In the genomic region with DNA sequence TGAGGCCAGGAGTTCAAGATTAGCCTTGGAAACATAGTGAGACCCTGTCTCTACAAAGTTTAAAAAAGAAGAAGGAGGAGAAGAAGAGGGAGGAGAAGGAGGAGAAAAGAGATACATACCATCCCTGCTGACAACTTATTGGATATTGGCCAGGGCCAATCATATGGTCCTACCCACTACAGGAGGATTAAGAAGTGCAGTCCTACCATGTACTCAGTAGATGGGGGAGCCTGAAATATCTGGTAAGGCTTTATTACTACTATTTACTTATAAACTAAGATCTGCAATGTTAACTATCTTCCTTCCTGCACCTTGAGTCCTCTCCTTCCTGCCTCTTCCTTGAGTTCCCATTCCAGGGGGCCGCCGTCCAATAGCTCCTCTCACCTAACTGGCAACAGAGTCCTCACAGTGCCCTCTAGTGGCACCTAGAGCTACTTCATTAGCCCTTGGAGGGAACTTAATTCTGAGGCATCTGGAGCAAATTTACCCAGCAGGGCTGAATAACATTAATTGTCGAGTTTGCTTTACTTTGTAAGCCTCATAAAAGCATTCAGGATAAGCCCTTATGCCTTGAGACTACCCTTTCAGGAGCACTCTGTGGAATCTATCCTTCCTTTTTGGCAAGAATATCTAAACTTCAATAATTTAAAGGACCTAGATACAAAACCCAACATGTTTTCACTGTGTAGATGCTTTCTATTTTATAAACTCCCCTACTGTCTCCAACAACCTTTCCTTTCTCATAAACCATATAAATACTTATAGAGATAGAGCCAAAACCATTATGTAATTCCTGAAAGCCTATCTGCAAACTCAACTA, we compare ENCODE assay signal across 8 cellular contexts. TPM values are rescaled to one million over a fixed set of nuclear protein-coding genes. Genes with fewer than 3 reads are reported as not detected.
A peak's percentile ranks its signal among the peaks of the same experiment; 100 is the strongest.
DNase-seq lines count a peak whose midpoint lies in the region.

No MANE protein-coding gene starts in this region.

- DNase-seq in DMS79 treated with DMSO at 0.1 percent for 48 hours (lab: John Stamatoyannopoulos, UW): peak; percentile 6
- no peak for DNase-seq in DMS79 (lab: John Stamatoyannopoulos, UW)
- DNase-seq in Kasumi-1 (lab: John Stamatoyannopoulos, UW): peak; percentile 25 to 38
- DNase-seq in RPMI8226: peak; percentile 75
- DNase-seq in activated naive CD4-positive, alpha-beta T cell treated with Interleukin-2 at 50 U/mL for 16 hours: peak; percentile 58
- DNase-seq in globus pallidus (ENCODE audit: low spot score): peak; percentile 67
- DNase-seq in pons (ENCODE audit: low spot score): peak; percentile 82
- no peak for DNase-seq in occipital lobe (lab: John Stamatoyannopoulos, UW)

RNA-seq across cellular contexts. Expression of a gene that starts 39.1 kb away (rescaled TPM):
- 69.4 TPM for total RNA-seq in occipital lobe

Comparison
In these comparisons a context has a peak if more than half of its experiments do, and no peak if none do; other contexts are left out.
1. DNase-seq: peak in DMS79 treated with DMSO at 0.1 percent for 48 hours (single experiment), Kasumi-1 (2 of 2), RPMI8226 (single experiment), activated naive CD4-positive, alpha-beta T cell treated with Interleukin-2 at 50 U/mL for 16 hours (single experiment), globus pallidus (single experiment) and pons (single experiment); none in DMS79 (single experiment) and occipital lobe (single experiment).